1 cellular context compared by ENCODE assay signal in genomic region chr1:25695066-25695990, GRCh38.
TF ChIP-seq lines count a peak whose summit lies in the region.

No MANE protein-coding gene starts in this region.

TF ChIP-seq in K562, 482 proteins besides CTCF, POLR2A, EP300 and RAD21 (continued from another document and continues in another):
- TF ChIP-seq ELK1 (CRISPR knock-in tag; IDR thresholded peaks at IDR 0.05), result no peak
- TF ChIP-seq IRF1 (CRISPR knock-in tag; IDR thresholded peaks at IDR 0.05; ENCODE audit: borderline replicate concordance), result no peak
- no peak for TF ChIP-seq ZNF12 (CRISPR knock-in tag; IDR thresholded peaks at IDR 0.05)
- TF ChIP-seq ZNF134 (CRISPR knock-in tag; conservative IDR thresholded peaks at IDR 0.05), result no peak
- no peak for TF ChIP-seq ZNF280A (IDR thresholded peaks at IDR 0.05; ENCODE audit: low read depth, partially characterized antibody)
- TF ChIP-seq CBX5 (IDR thresholded peaks at IDR 0.05; ENCODE audit: borderline replicate concordance, low read depth), result no peak
- TF ChIP-seq, protein P1, sequence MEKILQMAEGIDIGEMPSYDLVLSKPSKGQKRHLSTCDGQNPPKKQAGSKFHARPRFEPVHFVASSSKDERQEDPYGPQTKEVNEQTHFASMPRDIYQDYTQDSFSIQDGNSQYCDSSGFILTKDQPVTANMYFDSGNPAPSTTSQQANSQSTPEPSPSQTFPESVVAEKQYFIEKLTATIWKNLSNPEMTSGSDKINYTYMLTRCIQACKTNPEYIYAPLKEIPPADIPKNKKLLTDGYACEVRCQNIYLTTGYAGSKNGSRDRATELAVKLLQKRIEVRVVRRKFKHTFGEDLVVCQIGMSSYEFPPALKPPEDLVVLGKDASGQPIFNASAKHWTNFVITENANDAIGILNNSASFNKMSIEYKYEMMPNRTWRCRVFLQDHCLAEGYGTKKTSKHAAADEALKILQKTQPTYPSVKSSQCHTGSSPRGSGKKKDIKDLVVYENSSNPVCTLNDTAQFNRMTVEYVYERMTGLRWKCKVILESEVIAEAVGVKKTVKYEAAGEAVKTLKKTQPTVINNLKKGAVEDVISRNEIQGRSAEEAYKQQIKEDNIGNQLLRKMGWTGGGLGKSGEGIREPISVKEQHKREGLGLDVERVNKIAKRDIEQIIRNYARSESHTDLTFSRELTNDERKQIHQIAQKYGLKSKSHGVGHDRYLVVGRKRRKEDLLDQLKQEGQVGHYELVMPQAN (IDR thresholded peaks at IDR 0.05; ENCODE audit: borderline replicate concordance), result no peak
- TF ChIP-seq, protein P2, sequence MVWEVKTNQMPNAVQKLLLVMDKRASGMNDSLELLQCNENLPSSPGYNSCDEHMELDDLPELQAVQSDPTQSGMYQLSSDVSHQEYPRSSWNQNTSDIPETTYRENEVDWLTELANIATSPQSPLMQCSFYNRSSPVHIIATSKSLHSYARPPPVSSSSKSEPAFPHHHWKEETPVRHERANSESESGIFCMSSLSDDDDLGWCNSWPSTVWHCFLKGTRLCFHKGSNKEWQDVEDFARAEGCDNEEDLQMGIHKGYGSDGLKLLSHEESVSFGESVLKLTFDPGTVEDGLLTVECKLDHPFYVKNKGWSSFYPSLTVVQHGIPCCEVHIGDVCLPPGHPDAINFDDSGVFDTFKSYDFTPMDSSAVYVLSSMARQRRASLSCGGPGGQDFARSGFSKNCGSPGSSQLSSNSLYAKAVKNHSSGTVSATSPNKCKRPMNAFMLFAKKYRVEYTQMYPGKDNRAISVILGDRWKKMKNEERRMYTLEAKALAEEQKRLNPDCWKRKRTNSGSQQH (CRISPR knock-in tag; IDR thresholded peaks at IDR 0.05), result no peak
- no peak for TF ChIP-seq PTBP1 (IDR thresholded peaks at IDR 0.05; ENCODE audit: low read depth, low read length)
- 0 out of 2 replicates have a peak, but pooled peaks have one; percentile 53 for TF ChIP-seq DPF2 (IDR thresholded peaks at IDR 0.05)
- TF ChIP-seq MTA1 (IDR thresholded peaks at IDR 0.05; ENCODE audit: borderline replicate concordance), result no peak
- peak; percentile 64 for TF ChIP-seq CTBP1 (IDR thresholded peaks at IDR 0.05; ENCODE audit: borderline replicate concordance)
- no peak for TF ChIP-seq THRB (CRISPR knock-in tag; conservative IDR thresholded peaks at IDR 0.05)
- TF ChIP-seq BHLHE40 (IDR thresholded peaks at IDR 0.05; ENCODE audit: low read length), result peak; percentile 73
- no peak for TF ChIP-seq BCL6 (CRISPR knock-in tag; IDR thresholded peaks at IDR 0.05)
- no peak for TF ChIP-seq JUNB (CRISPR knock-in tag; conservative IDR thresholded peaks at IDR 0.05)
- TF ChIP-seq KDM1A (IDR thresholded peaks at IDR 0.05), result no peak
- TF ChIP-seq ZMIZ1 (IDR thresholded peaks at IDR 0.05; ENCODE audit: low read depth in 2 of 2, low read length in 2 of 2), result no peak
- 0 out of 2 replicates have a peak, but pooled peaks have one; percentile 49 for TF ChIP-seq SMAD4 (CRISPR knock-in tag; conservative IDR thresholded peaks at IDR 0.05)
- peak; percentile 65 for TF ChIP-seq ZFP36 (IDR thresholded peaks at IDR 0.05; ENCODE audit: low read depth, low read length, partially characterized antibody)
- no peak for TF ChIP-seq E2F6 (IDR thresholded peaks at IDR 0.05; ENCODE audit: borderline replicate concordance in 1 of 2, extremely low read depth in 1 of 2, insufficient read depth in 1 of 2, insufficient read length in 1 of 2, low read depth in 1 of 2, low read length in 1 of 2, poor library complexity in 1 of 2, severe bottlenecking in 1 of 2)
- TF ChIP-seq ZSCAN32 (CRISPR knock-in tag; IDR thresholded peaks at IDR 0.05), result no peak
- TF ChIP-seq, protein P3, sequence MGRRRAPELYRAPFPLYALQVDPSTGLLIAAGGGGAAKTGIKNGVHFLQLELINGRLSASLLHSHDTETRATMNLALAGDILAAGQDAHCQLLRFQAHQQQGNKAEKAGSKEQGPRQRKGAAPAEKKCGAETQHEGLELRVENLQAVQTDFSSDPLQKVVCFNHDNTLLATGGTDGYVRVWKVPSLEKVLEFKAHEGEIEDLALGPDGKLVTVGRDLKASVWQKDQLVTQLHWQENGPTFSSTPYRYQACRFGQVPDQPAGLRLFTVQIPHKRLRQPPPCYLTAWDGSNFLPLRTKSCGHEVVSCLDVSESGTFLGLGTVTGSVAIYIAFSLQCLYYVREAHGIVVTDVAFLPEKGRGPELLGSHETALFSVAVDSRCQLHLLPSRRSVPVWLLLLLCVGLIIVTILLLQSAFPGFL (CRISPR knock-in tag; IDR thresholded peaks at IDR 0.05), result no peak
- TF ChIP-seq, protein P4, sequence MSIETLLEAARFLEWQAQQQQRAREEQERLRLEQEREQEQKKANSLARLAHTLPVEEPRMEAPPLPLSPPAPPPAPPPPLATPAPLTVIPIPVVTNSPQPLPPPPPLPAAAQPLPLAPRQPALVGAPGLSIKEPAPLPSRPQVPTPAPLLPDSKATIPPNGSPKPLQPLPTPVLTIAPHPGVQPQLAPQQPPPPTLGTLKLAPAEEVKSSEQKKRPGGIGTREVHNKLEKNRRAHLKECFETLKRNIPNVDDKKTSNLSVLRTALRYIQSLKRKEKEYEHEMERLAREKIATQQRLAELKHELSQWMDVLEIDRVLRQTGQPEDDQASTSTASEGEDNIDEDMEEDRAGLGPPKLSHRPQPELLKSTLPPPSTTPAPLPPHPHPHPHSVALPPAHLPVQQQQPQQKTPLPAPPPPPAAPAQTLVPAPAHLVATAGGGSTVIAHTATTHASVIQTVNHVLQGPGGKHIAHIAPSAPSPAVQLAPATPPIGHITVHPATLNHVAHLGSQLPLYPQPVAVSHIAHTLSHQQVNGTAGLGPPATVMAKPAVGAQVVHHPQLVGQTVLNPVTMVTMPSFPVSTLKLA (conservative IDR thresholded peaks at IDR 0.05), result peak in 1 of 2 experiments; percentile 27; a peak in 1 of 4 replicates
- no peak for TF ChIP-seq NR4A1 (CRISPR knock-in tag; IDR thresholded peaks at IDR 0.05)
- no peak for TF ChIP-seq NR4A1 (tag; IDR thresholded peaks at IDR 0.05)
- TF ChIP-seq CAMTA2 (CRISPR knock-in tag; conservative IDR thresholded peaks at IDR 0.05), result no peak
- TF ChIP-seq NCOA6 (IDR thresholded peaks at IDR 0.05), result no peak
- TF ChIP-seq, protein P5, sequence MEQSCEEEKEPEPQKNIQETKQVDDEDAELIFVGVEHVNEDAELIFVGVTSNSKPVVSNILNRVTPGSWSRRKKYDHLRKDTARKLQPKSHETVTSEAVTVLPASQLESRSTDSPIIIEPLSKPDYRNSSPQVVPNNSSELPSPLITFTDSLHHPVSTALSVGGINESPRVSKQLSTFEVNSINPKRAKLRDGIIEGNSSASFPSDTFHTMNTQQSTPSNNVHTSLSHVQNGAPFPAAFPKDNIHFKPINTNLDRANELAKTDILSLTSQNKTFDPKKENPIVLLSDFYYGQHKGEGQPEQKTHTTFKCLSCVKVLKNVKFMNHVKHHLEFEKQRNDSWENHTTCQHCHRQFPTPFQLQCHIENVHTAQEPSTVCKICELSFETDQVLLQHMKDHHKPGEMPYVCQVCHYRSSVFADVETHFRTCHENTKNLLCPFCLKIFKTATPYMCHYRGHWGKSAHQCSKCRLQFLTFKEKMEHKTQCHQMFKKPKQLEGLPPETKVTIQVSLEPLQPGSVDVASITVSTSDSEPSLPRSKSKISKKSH (CRISPR knock-in tag; IDR thresholded peaks at IDR 0.05), result no peak
- no peak for TF ChIP-seq NFE2L1 (tag; IDR thresholded peaks at IDR 0.05; ENCODE audit: borderline replicate concordance, low read depth)
- no peak for TF ChIP-seq ZNF592 (IDR thresholded peaks at IDR 0.05)
- TF ChIP-seq CBX2 (IDR thresholded peaks at IDR 0.05; ENCODE audit: insufficient read depth, low read length, poor library complexity, severe bottlenecking), result no peak
- TF ChIP-seq KAT7 (CRISPR knock-in tag; IDR thresholded peaks at IDR 0.05; ENCODE audit: borderline replicate concordance), result no peak
